ENCODE assay signal across 7 cellular contexts in genomic region chr15:90097475-90097874, GRCh38. TPM values are rescaled to one million over a fixed set of nuclear protein-coding genes. Genes with fewer than 3 reads are reported as not detected.
DNase-seq lines count a peak whose midpoint lies in the region; ATAC-seq and TF ChIP-seq lines count a peak whose summit lies in the region.

No MANE protein-coding gene starts in this region.

- peaks cover 67% of the 10 kb centered on the region for H3K4me1 ChIP-seq in stomach smooth muscle (ENCODE audit: control insufficient read depth, insufficient read depth, low read length)

- H3K4me3 ChIP-seq in stomach smooth muscle (ENCODE audit: low read length in 2 of 2): peak overlapping the region in 1 of 2 donors; percentile 63

- H3K27ac Mint-ChIP-seq in immature natural killer cell (peak overlapping the region; percentile 92 to 100 (median 98)), nephron progenitor cell (no peak overlapping the region)

- no peaks in the 10 kb centered on the region for H3K9me3 ChIP-seq in stomach smooth muscle (ENCODE audit: control insufficient read depth in 2 of 2, low read length in 2 of 2)

- H3K9me3 Mint-ChIP-seq in immature natural killer cell: no peaks in the 10 kb centered on the region
- peaks cover 6% of the 10 kb centered on the region for H3K9me3 Mint-ChIP-seq in nephron progenitor cell

- no peaks in the 10 kb centered on the region for H3K27me3 ChIP-seq in stomach smooth muscle (ENCODE audit: control insufficient read depth in 1 of 2, insufficient read depth in 2 of 2, low read length in 2 of 2)

- DNase-seq in activated CD4-positive, alpha-beta T cell treated with anti-CD3 and anti-CD28 coated beads for 48 hours: peak; percentile 73
- DNase-seq in immature natural killer cell (peak; percentile 79 to 82 (median 81)), DMS79 treated with DMSO at 0.1 percent for 48 hours (lab: John Stamatoyannopoulos, UW) (no peak), nephron progenitor cell (no peak)

- H3K27me3 Mint-ChIP-seq in immature natural killer cell (ENCODE audit: low read depth in 3 of 3) (peaks cover 0 to 11% (median 8%) of the 10 kb centered on the region in 3 donors), nephron progenitor cell (ENCODE audit: low read depth, poor library complexity) (peaks cover 14% of the 10 kb centered on the region)

- H3K9ac ChIP-seq in stomach smooth muscle (ENCODE audit: low read length in 2 of 2): peak overlapping the region; percentile 38 to 62

- peak overlapping the region; percentile 95 for H3K27ac ChIP-seq in stomach smooth muscle (ENCODE audit: low read length)

- no peak for TF ChIP-seq CTCF in nephron progenitor cell (IDR thresholded peaks at IDR 0.05)

- no peaks in the 10 kb centered on the region for H3K36me3 ChIP-seq in stomach smooth muscle (ENCODE audit: control insufficient read depth in 2 of 2, insufficient read depth in 2 of 2, low read length in 2 of 2)

- H3K36me3 Mint-ChIP-seq in immature natural killer cell (no peaks in the 10 kb centered on the region), nephron progenitor cell (ENCODE audit: low read depth) (peaks cover 19% of the 10 kb centered on the region)

- ATAC-seq in GM19395 (IDR thresholded peaks at IDR 0.05; ENCODE audit: unreplicated experiment) (peak; percentile 76), HG03139 (IDR thresholded peaks at IDR 0.05; ENCODE audit: unreplicated experiment) (peak; percentile 48)

- H3K4me3 Mint-ChIP-seq in immature natural killer cell: peak overlapping the region; percentile 82 to 97 (median 91)
- no peak overlapping the region for H3K4me3 Mint-ChIP-seq in nephron progenitor cell

- peaks cover 84 to 85% of the 10 kb centered on the region in 2 donors for H3K4me1 Mint-ChIP-seq in immature natural killer cell
- H3K4me1 Mint-ChIP-seq in nephron progenitor cell: peaks cover 61% of the 10 kb centered on the region

RNA-seq across cellular contexts. Expression of gene IDH2, which starts 4.8 kb away (rescaled TPM):
- polyA plus RNA-seq in immature natural killer cell: 100 to 1,000 TPM; 160 to 330 (median 218) TPM

Comparison
In these comparisons a context has a peak if more than half of its experiments do, and no peak if none do; other contexts are left out.
1. DNase-seq: peak in activated CD4-positive, alpha-beta T cell treated with anti-CD3 and anti-CD28 coated beads for 48 hours (single experiment) and immature natural killer cell (3 of 3); none in DMS79 treated with DMSO at 0.1 percent for 48 hours (single experiment) and nephron progenitor cell (single experiment).